30 cellular contexts compared by ENCODE assay signal in genomic region chr3:115709135-115709534, GRCh38.
A peak's percentile ranks its signal among the peaks of the same experiment; 100 is the strongest.
DNase-seq lines count a peak whose midpoint lies in the region; ATAC-seq, FAIRE-seq and TF ChIP-seq lines count a peak whose summit lies in the region.
"Had no signal": no experiment of that assay in that cellular context is flagged by ENCODE, and none has a peak within 500 bp of the region (broad histone marks: within the 10 kb centered on the region; RNA-seq: fewer than 3 reads in every experiment).

No MANE protein-coding gene starts in this region.

- H3K9ac ChIP-seq in OCI-LY3 (ENCODE audit: low read length): 0 out of 2 replicates have a peak overlapping the region, but pooled peaks have one; percentile 3
- H3K9ac ChIP-seq: GM23248 had no signal

- H3K36me3 ChIP-seq in ACC112 (ENCODE audit: insufficient read depth, low read length) (no peaks in the 10 kb centered on the region), OCI-LY3 (replicated peaks; ENCODE audit: low read depth, low read length) (no peaks in the 10 kb centered on the region)
- H3K36me3 ChIP-seq: Peyer's patch had no signal

- H3K4me1 ChIP-seq in ACC112 (ENCODE audit: control insufficient read depth, insufficient read depth, low read length, unreplicated experiment) (peaks cover 39% of the 10 kb centered on the region), OCI-LY3 (ENCODE audit: low read length) (peaks cover 42% of the 10 kb centered on the region)
- H3K4me1 ChIP-seq: Peyer's patch had no signal

- TF ChIP-seq CTCF in OCI-LY3 (IDR thresholded peaks at IDR 0.05; ENCODE audit: low read depth, low read length): no peak

- H3K79me2 ChIP-seq in ACC112 (ENCODE audit: control insufficient read depth, insufficient read depth, low read length, unreplicated experiment): no peaks in the 10 kb centered on the region
- no peaks in the 10 kb centered on the region for H3K79me2 ChIP-seq in OCI-LY3 (ENCODE audit: low read length)

- H3K4me2 ChIP-seq in OCI-LY3 (ENCODE audit: low read length): peak overlapping the region; percentile 70

- peak; percentile 7 for DNase-seq in NCI-H1092 (lab: John Stamatoyannopoulos, UW)
- peak; percentile 8 for DNase-seq in left kidney (ENCODE audit: low read depth, low spot score)
- no peak for DNase-seq in urothelium cell line (ENCODE audit: low spot score)
- no peak for DNase-seq in GM03348 (ENCODE audit: low spot score)
- DNase-seq: AML-193; C1 segment of cervical spinal cord; CD4-positive, alpha-beta memory T cell; COR-L47; DMS53; EL; GF-D8; GM23248; H7; MV-4-11; NCI-H1417; NCI-H1694; NCI-H2081; NCI-H2227 treated with DMSO at 0.1 percent for 48 hours; NCI-H510A treated with DMSO at 0.1 percent for 48 hours; NCI-H748 treated with DMSO at 0.1 percent for 48 hours; Peyer's patch; SHP77 treated with DMSO at 0.1 percent for 48 hours; T-helper 17 cell had no signal

- H2AFZ ChIP-seq in ACC112 (ENCODE audit: low read length, unreplicated experiment) (peak overlapping the region; percentile 8), OCI-LY3 (ENCODE audit: low read depth, low read length) (peak overlapping the region; percentile 64; the same call in 1 of the 2 replicates)
- H2AFZ ChIP-seq: GM23248 had no signal

- ATAC-seq in HG03442 (IDR thresholded peaks at IDR 0.05; ENCODE audit: unreplicated experiment): no peak
- ATAC-seq: T-helper 17 cell had no signal

- no peaks in the 10 kb centered on the region for H3K9me3 ChIP-seq in OCI-LY3 (ENCODE audit: insufficient read depth, low read length)
- H3K9me3 ChIP-seq: Peyer's patch had no signal

- no peak for FAIRE-seq in urothelium cell line (lab: Jason Lieb, UNC)
- FAIRE-seq: A204.1, GM19239, HTR-8/SVneo, K562 had no signal

- H3K27ac ChIP-seq in ACC112 (ENCODE audit: low read depth, low read length) (0 out of 2 replicates have a peak overlapping the region, but pooled peaks have one; percentile 3), OCI-LY3 (ENCODE audit: low read length) (peak overlapping the region; percentile 36)
- H3K27ac ChIP-seq: GM23248, Peyer's patch had no signal

- H4K20me1 ChIP-seq in OCI-LY3 (ENCODE audit: insufficient read depth, low read length): no peaks in the 10 kb centered on the region

- H3K4me3 ChIP-seq in ACC112 (ENCODE audit: low read depth, low read length) (no peak overlapping the region), OCI-LY3 (ENCODE audit: low read length) (peak overlapping the region; percentile 51)
- H3K4me3 ChIP-seq: GM23248, K562, Peyer's patch had no signal

- H3K27me3 ChIP-seq in ACC112 (ENCODE audit: insufficient read depth, low read length) (no peaks in the 10 kb centered on the region), OCI-LY3 (ENCODE audit: low read depth, low read length) (no peaks in the 10 kb centered on the region)
- H3K27me3 ChIP-seq: Peyer's patch had no signal

Comparison
In these comparisons a context has a peak if more than half of its experiments do, and no peak if none do; other contexts are left out.
1. DNase-seq: peak in NCI-H1092 (single experiment) and left kidney (single experiment); none in urothelium cell line (single experiment) and GM03348 (single experiment).